Comparison of ENCODE assay signal across 16 cellular contexts in genomic region chr6:91267246-91267645, GRCh38.
DNase-seq lines count a peak whose midpoint lies in the region; TF ChIP-seq lines count a peak whose summit lies in the region.
"Had no signal": no experiment of that assay in that cellular context is flagged by ENCODE, and none has a peak within 500 bp of the region (broad histone marks: within the 10 kb centered on the region; RNA-seq: fewer than 3 reads in every experiment).

No MANE protein-coding gene starts in this region.

- H3K79me2 ChIP-seq in mammary epithelial cell (ENCODE audit: insufficient read depth, low read length), result no peaks in the 10 kb centered on the region
- H3K79me2 ChIP-seq in MM.1S (ENCODE audit: low read length), result no peaks in the 10 kb centered on the region

- H3K4me1 ChIP-seq in mammary epithelial cell (ENCODE audit: insufficient read depth, low read length) (no peaks in the 10 kb centered on the region), MM.1S (ENCODE audit: low read length) (no peaks in the 10 kb centered on the region)
- H3K4me1 ChIP-seq: BLaER1 had no signal

- 77% methylated on average over 6 of the region's 6 CpGs for WGBS in mammary epithelial cell (ENCODE audit: low coverage, missing lambda C conversion rate)

- H3K36me3 Mint-ChIP-seq in osteocyte (ENCODE audit: unreplicated experiment), result no peaks in the 10 kb centered on the region
- H3K36me3 Mint-ChIP-seq: CD4-positive, CD25-positive, alpha-beta regulatory T cell; CD8-positive, alpha-beta memory T cell had no signal

- in situ Hi-C loops in G401 (cut with HindIII; ENCODE audit: low sequenced_read_pairs), result no loop called here
- in situ Hi-C loops in mammary epithelial cell (cut with MboI; ENCODE audit: low sequenced_read_pairs in 2 of 2), result no loop called here

- no peaks in the 10 kb centered on the region for H3F3A ChIP-seq in MM.1S (ENCODE audit: insufficient read depth, low read length)

- H3K27ac ChIP-seq in mammary epithelial cell (ENCODE audit: insufficient read depth, low read depth, low read length) (no peak overlapping the region), MM.1S (ENCODE audit: low read length) (no peak overlapping the region)
- H3K27ac ChIP-seq: 22Rv1, BLaER1, C4-2B, GM23248 had no signal

- no peaks in the 10 kb centered on the region for H3K9me3 ChIP-seq in mammary epithelial cell (replicated peaks; ENCODE audit: insufficient read depth, low read length)
- no peaks in the 10 kb centered on the region for H3K9me3 ChIP-seq in MM.1S (replicated peaks; ENCODE audit: insufficient read depth, low read length)

- dilution Hi-C loops in mammary epithelial cell (cut with HindIII; ENCODE audit: low sequenced_read_pairs), result no loop called here

- H4K20me1 ChIP-seq in mammary epithelial cell (ENCODE audit: insufficient read depth, low read length) (no peaks in the 10 kb centered on the region), MM.1S (ENCODE audit: insufficient read depth, low read length) (no peaks in the 10 kb centered on the region)
- H4K20me1 ChIP-seq: BLaER1 had no signal

- peak overlapping the region; percentile 52 for H3K27ac Mint-ChIP-seq in osteocyte (ENCODE audit: unreplicated experiment)
- H3K27ac Mint-ChIP-seq: B cell; CD4-positive, CD25-positive, alpha-beta regulatory T cell; CD8-positive, alpha-beta memory T cell; H9 had no signal

- no TSS peak for BruUV-seq in mammary epithelial cell (replicated peaks; lab: Mats Ljungman, UMichigan)

- CTCF ChIA-PET in mammary epithelial cell (lab: Charles Lee; ENCODE audit: low non-redundant PET), result no interaction called here

- H3K9me3 Mint-ChIP-seq in osteocyte (ENCODE audit: unreplicated experiment), result peaks cover 8% of the 10 kb centered on the region

- peaks cover 34% of the 10 kb centered on the region for H3K4me1 Mint-ChIP-seq in osteocyte (ENCODE audit: unreplicated experiment)
- H3K4me1 Mint-ChIP-seq: B cell; CD4-positive, CD25-positive, alpha-beta regulatory T cell; CD8-positive, alpha-beta memory T cell; H9 had no signal

- no peaks in the 10 kb centered on the region for H3K27me3 ChIP-seq in mammary epithelial cell (ENCODE audit: insufficient read depth, low read length)
- H3K27me3 ChIP-seq in MM.1S (replicated peaks; ENCODE audit: insufficient read depth, low read length), result no peaks in the 10 kb centered on the region
- H3K27me3 ChIP-seq: BLaER1 had no signal

- H3K9ac ChIP-seq in mammary epithelial cell (ENCODE audit: insufficient read depth, low read length), result no peak overlapping the region
- no peak overlapping the region for H3K9ac ChIP-seq in MM.1S (ENCODE audit: low read length)
- H3K9ac ChIP-seq: BLaER1, GM23248 had no signal

- no peaks in the 10 kb centered on the region for H3K9me2 ChIP-seq in MM.1S (replicated peaks; ENCODE audit: insufficient read depth, low read length)

- DNase-seq in G401 (ENCODE audit: low spot score) (peak; percentile 82), cerebellum (ENCODE audit: low spot score) (peak; percentile 15), osteocyte (ENCODE audit: extremely low spot score, unreplicated experiment) (no peak), mammary epithelial cell (no peak), H4 (ENCODE audit: low spot score) (no peak), MM.1S (no peak)
- DNase-seq: CD4-positive, CD25-positive, alpha-beta regulatory T cell; CD8-positive, alpha-beta memory T cell; DMS53; DMS79 treated with DMSO at 0.1 percent for 48 hours; GM23248; H9 had no signal

- H3K4me3 ChIP-seq in mammary epithelial cell (replicated peaks in 1 of 3; ENCODE audit: insufficient read depth in 1 of 3, low read depth in 2 of 3, low read length in 3 of 3) (no peak overlapping the region), MM.1S (ENCODE audit: low read length) (no peak overlapping the region)
- H3K4me3 ChIP-seq: BLaER1, GM23248 had no signal

- H3K4me3 Mint-ChIP-seq in osteocyte (ENCODE audit: unreplicated experiment), result no peak overlapping the region
- H3K4me3 Mint-ChIP-seq: B cell; CD4-positive, CD25-positive, alpha-beta regulatory T cell; CD8-positive, alpha-beta memory T cell; H9 had no signal

- H2AFZ ChIP-seq in mammary epithelial cell (ENCODE audit: low read depth, low read length) (no peak overlapping the region), MM.1S (ENCODE audit: low read length) (no peak overlapping the region)
- H2AFZ ChIP-seq: GM23248 had no signal

- H3K4me2 ChIP-seq in mammary epithelial cell (ENCODE audit: insufficient read depth, low read depth, low read length) (no peak overlapping the region), MM.1S (ENCODE audit: low read depth, low read length) (no peak overlapping the region)
- H3K4me2 ChIP-seq: BLaER1 had no signal

- intact Hi-C loops in mammary epithelial cell (cut with micrococcal nuclease), result no loop called here

- H3K36me3 ChIP-seq in mammary epithelial cell (ENCODE audit: insufficient read depth, low read length), result no peaks in the 10 kb centered on the region
- no peaks in the 10 kb centered on the region for H3K36me3 ChIP-seq in MM.1S (replicated peaks; ENCODE audit: insufficient read depth, low read length)
- H3K36me3 ChIP-seq: BLaER1 had no signal

- H3K27me3 Mint-ChIP-seq in osteocyte (ENCODE audit: unreplicated experiment), result no peaks in the 10 kb centered on the region
- H3K27me3 Mint-ChIP-seq: B cell; CD4-positive, CD25-positive, alpha-beta regulatory T cell; CD8-positive, alpha-beta memory T cell had no signal

- no peak for TF ChIP-seq CTCF in osteocyte (IDR thresholded peaks at IDR 0.05)
- no peak for TF ChIP-seq CTCF in mammary epithelial cell (conservative IDR thresholded peaks at IDR 0.05 in 1 of 2, IDR thresholded peaks at IDR 0.05 in 1 of 2; ENCODE audit: extremely low read depth in 1 of 2, insufficient read depth in 1 of 2, low read depth in 1 of 2, low read length in 2 of 2)
- no peak for TF ChIP-seq CTCF in MM.1S (IDR thresholded peaks at IDR 0.05; ENCODE audit: low read length)

Comparison
In these comparisons a context has a peak if more than half of its experiments do, and no peak if none do; other contexts are left out.
1. DNase-seq: peak in G401 (single experiment) and cerebellum (single experiment); none in osteocyte (single experiment), mammary epithelial cell (single experiment), H4 (single experiment) and MM.1S (single experiment).